In the genomic region with DNA sequence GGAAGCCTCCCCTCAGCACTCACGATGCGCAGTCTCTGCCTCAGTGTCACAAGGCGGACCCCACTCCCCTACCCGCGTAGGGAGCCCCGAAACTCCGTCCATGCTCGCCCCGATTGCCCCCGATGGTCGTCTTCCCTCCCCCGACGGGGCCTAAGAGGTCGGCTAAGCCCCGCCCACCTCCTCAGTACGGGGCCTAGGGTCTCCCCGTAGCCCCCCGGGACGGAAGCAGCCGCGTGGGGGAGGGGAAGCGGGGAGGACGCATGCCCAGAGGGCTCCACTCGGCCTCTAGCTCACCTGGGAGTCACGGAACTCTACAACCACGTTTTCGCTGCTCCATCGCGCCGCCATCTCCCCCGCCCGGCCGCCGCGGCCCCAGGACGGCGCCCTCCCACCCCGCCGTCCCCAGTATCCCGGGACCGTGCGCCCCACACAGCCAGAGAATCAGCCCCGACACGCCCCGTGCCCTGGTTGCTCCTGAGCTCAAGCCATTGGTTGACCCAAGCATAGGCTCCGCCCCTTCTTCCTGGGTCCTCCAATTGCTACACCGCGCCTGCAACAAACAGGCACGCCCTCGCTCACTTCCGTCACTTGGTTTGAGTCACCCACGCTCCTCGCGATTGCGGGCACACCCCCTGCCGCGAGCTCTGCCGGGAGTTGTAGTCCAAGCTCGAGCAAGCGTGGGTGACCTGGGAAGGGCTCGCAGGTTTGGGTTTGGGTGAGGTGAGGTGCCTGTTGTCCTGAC, we compare ENCODE assay signal across 1 cellular context.
TF ChIP-seq lines count a peak whose summit lies in the region.

A gene with protein sequence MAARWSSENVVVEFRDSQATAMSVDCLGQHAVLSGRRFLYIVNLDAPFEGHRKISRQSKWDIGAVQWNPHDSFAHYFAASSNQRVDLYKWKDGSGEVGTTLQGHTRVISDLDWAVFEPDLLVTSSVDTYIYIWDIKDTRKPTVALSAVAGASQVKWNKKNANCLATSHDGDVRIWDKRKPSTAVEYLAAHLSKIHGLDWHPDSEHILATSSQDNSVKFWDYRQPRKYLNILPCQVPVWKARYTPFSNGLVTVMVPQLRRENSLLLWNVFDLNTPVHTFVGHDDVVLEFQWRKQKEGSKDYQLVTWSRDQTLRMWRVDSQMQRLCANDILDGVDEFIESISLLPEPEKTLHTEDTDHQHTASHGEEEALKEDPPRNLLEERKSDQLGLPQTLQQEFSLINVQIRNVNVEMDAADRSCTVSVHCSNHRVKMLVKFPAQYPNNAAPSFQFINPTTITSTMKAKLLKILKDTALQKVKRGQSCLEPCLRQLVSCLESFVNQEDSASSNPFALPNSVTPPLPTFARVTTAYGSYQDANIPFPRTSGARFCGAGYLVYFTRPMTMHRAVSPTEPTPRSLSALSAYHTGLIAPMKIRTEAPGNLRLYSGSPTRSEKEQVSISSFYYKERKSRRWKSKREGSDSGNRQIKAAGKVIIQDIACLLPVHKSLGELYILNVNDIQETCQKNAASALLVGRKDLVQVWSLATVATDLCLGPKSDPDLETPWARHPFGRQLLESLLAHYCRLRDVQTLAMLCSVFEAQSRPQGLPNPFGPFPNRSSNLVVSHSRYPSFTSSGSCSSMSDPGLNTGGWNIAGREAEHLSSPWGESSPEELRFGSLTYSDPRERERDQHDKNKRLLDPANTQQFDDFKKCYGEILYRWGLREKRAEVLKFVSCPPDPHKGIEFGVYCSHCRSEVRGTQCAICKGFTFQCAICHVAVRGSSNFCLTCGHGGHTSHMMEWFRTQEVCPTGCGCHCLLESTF (minus strand): TSS at position 454 of the 742 bp plus-strand sequence. CDS start 106 bp downstream, at position 348.

TF ChIP-seq in HEK293, 187 proteins besides CTCF, POLR2A, EP300 and RAD21 (continued from another document and continues in another):
- TF ChIP-seq ZNF2 (tag by site-specific recombination; IDR thresholded peaks at IDR 0.05) (peak; percentile 22; the same call in 1 of the 2 replicates), ZNF174 (tag by site-specific recombination; IDR thresholded peaks at IDR 0.05) (no peak), ZNF621 (tag by site-specific recombination; IDR thresholded peaks at IDR 0.05) (no peak), ZNF138 (tag by site-specific recombination; IDR thresholded peaks at IDR 0.05; ENCODE audit: borderline replicate concordance) (0 out of 2 replicates have a peak, but pooled peaks have one; percentile 6), SP2 (tag by site-specific recombination; IDR thresholded peaks at IDR 0.05) (peak; percentile 95), ZFP37 (tag by site-specific recombination; IDR thresholded peaks at IDR 0.05) (no peak), ZNF169 (tag by site-specific recombination; IDR thresholded peaks at IDR 0.05) (no peak), ZNF394 (tag by site-specific recombination; IDR thresholded peaks at IDR 0.05; ENCODE audit: borderline replicate concordance) (peak; percentile 25; the same call in 1 of the 2 replicates), REPIN1 (tag by site-specific recombination; IDR thresholded peaks at IDR 0.05; ENCODE audit: low read depth) (0 out of 2 replicates have a peak, but pooled peaks have one; percentile 17), ZIC2 (tag by site-specific recombination; IDR thresholded peaks at IDR 0.05) (0 out of 2 replicates have a peak, but pooled peaks have one; percentile 49), ZBTB8A (tag by site-specific recombination; IDR thresholded peaks at IDR 0.05) (peak; percentile 93), KLF9 (tag by site-specific recombination; IDR thresholded peaks at IDR 0.05; ENCODE audit: low read depth) (peak; percentile 100), ZNF221 (tag by site-specific recombination; IDR thresholded peaks at IDR 0.05; ENCODE audit: borderline replicate concordance) (no peak), ZNF555 (tag by site-specific recombination; conservative IDR thresholded peaks at IDR 0.05) (no peak), ZNF747 (tag by site-specific recombination; IDR thresholded peaks at IDR 0.05) (no peak), ZNF426 (tag by site-specific recombination; IDR thresholded peaks at IDR 0.05) (no peak), ZNF248 (tag by site-specific recombination; IDR thresholded peaks at IDR 0.05) (no peak), ZFHX2 (tag by site-specific recombination; conservative IDR thresholded peaks at IDR 0.05) (peak; percentile 90), ZNF830 (tag by site-specific recombination; IDR thresholded peaks at IDR 0.05; ENCODE audit: low read depth) (no peak), ZNF366 (tag by site-specific recombination; conservative IDR thresholded peaks at IDR 0.05) (no peak)
- TF ChIP-seq, protein P1, sequence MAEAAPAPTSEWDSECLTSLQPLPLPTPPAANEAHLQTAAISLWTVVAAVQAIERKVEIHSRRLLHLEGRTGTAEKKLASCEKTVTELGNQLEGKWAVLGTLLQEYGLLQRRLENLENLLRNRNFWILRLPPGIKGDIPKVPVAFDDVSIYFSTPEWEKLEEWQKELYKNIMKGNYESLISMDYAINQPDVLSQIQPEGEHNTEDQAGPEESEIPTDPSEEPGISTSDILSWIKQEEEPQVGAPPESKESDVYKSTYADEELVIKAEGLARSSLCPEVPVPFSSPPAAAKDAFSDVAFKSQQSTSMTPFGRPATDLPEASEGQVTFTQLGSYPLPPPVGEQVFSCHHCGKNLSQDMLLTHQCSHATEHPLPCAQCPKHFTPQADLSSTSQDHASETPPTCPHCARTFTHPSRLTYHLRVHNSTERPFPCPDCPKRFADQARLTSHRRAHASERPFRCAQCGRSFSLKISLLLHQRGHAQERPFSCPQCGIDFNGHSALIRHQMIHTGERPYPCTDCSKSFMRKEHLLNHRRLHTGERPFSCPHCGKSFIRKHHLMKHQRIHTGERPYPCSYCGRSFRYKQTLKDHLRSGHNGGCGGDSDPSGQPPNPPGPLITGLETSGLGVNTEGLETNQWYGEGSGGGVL (tag by site-specific recombination; IDR thresholded peaks at IDR 0.05) = peak; percentile 59; the same call in 1 of the 2 replicates
- TF ChIP-seq, protein P2, sequence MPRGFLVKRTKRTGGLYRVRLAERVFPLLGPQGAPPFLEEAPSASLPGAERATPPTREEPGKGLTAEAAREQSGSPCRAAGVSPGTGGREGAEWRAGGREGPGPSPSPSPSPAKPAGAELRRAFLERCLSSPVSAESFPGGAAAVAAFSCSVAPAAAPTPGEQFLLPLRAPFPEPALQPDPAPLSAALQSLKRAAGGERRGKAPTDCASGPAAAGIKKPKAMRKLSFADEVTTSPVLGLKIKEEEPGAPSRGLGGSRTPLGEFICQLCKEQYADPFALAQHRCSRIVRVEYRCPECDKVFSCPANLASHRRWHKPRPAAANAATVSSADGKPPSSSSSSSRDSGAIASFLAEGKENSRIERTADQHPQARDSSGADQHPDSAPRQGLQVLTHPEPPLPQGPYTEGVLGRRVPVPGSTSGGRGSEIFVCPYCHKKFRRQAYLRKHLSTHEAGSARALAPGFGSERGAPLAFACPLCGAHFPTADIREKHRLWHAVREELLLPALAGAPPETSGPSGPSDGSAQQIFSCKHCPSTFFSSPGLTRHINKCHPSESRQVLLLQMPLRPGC (tag by site-specific recombination; IDR thresholded peaks at IDR 0.05) = no peak
- TF ChIP-seq, protein P3, sequence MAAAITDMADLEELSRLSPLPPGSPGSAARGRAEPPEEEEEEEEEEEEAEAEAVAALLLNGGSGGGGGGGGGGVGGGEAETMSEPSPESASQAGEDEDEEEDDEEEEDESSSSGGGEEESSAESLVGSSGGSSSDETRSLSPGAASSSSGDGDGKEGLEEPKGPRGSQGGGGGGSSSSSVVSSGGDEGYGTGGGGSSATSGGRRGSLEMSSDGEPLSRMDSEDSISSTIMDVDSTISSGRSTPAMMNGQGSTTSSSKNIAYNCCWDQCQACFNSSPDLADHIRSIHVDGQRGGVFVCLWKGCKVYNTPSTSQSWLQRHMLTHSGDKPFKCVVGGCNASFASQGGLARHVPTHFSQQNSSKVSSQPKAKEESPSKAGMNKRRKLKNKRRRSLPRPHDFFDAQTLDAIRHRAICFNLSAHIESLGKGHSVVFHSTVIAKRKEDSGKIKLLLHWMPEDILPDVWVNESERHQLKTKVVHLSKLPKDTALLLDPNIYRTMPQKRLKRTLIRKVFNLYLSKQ (tag by site-specific recombination; IDR thresholded peaks at IDR 0.05; ENCODE audit: borderline replicate concordance) = no peak
- TF ChIP-seq, protein P4, sequence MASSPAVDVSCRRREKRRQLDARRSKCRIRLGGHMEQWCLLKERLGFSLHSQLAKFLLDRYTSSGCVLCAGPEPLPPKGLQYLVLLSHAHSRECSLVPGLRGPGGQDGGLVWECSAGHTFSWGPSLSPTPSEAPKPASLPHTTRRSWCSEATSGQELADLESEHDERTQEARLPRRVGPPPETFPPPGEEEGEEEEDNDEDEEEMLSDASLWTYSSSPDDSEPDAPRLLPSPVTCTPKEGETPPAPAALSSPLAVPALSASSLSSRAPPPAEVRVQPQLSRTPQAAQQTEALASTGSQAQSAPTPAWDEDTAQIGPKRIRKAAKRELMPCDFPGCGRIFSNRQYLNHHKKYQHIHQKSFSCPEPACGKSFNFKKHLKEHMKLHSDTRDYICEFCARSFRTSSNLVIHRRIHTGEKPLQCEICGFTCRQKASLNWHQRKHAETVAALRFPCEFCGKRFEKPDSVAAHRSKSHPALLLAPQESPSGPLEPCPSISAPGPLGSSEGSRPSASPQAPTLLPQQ (tag by site-specific recombination; IDR thresholded peaks at IDR 0.05) = peak; percentile 69
- TF ChIP-seq, protein P5, sequence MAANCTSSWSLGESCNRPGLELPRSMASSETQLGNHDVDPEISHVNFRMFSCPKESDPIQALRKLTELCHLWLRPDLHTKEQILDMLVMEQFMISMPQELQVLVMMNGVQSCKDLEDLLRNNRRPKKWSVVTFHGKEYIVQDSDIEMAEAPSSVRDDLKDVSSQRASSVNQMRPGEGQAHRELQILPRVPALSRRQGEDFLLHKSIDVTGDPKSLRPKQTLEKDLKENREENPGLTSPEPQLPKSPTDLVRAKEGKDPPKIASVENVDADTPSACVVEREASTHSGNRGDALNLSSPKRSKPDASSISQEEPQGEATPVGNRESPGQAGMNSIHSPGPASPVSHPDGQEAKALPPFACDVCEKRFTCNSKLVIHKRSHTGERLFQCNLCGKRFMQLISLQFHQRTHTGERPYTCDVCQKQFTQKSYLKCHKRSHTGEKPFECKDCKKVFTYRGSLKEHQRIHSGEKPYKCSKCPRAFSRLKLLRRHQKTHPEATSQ (tag by site-specific recombination; IDR thresholded peaks at IDR 0.05) = peak; percentile 66; the same call in 1 of the 2 replicates
- TF ChIP-seq, protein P6, sequence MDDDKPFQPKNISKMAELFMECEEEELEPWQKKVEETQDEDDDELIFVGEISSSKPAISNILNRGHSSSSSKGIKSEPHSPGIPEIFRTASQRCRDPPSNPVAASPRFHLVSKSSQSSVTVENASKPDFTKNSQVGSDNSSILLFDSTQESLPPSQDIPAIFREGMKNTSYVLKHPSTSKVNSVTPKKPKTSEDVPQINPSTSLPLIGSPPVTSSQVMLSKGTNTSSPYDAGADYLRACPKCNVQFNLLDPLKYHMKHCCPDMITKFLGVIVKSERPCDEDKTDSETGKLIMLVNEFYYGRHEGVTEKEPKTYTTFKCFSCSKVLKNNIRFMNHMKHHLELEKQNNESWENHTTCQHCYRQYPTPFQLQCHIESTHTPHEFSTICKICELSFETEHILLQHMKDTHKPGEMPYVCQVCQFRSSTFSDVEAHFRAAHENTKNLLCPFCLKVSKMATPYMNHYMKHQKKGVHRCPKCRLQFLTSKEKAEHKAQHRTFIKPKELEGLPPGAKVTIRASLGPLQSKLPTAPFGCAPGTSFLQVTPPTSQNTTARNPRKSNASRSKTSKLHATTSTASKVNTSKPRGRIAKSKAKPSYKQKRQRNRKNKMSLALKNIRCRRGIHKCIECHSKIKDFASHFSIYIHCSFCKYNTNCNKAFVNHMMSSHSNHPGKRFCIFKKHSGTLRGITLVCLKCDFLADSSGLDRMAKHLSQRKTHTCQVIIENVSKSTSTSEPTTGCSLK (tag by site-specific recombination; IDR thresholded peaks at IDR 0.05) = no peak
- TF ChIP-seq, protein P7, sequence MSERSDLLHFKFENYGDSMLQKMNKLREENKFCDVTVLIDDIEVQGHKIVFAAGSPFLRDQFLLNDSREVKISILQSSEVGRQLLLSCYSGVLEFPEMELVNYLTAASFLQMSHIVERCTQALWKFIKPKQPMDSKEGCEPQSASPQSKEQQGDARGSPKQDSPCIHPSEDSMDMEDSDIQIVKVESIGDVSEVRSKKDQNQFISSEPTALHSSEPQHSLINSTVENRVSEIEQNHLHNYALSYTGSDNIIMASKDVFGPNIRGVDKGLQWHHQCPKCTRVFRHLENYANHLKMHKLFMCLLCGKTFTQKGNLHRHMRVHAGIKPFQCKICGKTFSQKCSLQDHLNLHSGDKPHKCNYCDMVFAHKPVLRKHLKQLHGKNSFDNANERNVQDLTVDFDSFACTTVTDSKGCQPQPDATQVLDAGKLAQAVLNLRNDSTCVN (tag by site-specific recombination; optimal IDR thresholded peaks at IDR 0.05) = peak; percentile 87
- TF ChIP-seq, protein P8, sequence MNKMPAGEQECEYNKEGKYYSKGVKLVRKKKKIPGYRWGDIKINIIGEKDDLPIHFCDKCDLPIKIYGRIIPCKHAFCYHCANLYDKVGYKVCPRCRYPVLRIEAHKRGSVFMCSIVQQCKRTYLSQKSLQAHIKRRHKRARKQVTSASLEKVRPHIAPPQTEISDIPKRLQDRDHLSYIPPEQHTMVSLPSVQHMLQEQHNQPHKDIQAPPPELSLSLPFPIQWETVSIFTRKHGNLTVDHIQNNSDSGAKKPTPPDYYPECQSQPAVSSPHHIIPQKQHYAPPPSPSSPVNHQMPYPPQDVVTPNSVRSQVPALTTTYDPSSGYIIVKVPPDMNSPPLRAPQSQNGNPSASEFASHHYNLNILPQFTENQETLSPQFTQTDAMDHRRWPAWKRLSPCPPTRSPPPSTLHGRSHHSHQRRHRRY (tag by site-specific recombination; IDR thresholded peaks at IDR 0.05) = no peak
- TF ChIP-seq, protein P9, sequence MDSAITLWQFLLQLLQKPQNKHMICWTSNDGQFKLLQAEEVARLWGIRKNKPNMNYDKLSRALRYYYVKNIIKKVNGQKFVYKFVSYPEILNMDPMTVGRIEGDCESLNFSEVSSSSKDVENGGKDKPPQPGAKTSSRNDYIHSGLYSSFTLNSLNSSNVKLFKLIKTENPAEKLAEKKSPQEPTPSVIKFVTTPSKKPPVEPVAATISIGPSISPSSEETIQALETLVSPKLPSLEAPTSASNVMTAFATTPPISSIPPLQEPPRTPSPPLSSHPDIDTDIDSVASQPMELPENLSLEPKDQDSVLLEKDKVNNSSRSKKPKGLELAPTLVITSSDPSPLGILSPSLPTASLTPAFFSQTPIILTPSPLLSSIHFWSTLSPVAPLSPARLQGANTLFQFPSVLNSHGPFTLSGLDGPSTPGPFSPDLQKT (IDR thresholded peaks at IDR 0.05; ENCODE audit: borderline replicate concordance, low read depth, low read length) = no peak
